Comparison of ENCODE assay signal across 14 cellular contexts in genomic region chr18:80133124-80133523, GRCh38.
"Had no signal": no experiment of that assay in that cellular context is flagged by ENCODE, and none has a peak within 500 bp of the region (broad histone marks: within the 10 kb centered on the region; RNA-seq: fewer than 3 reads in every experiment).

No MANE protein-coding gene starts in this region.

- ATAC-seq: T-cell had no signal

- H3K27ac Mint-ChIP-seq: activated B cell treated with CpG ODN at 0.5 μM for 24 hours, T-cell had no signal

- H3K27me3 ChIP-seq: ovary, upper lobe of left lung had no signal

- H3K27ac ChIP-seq: ovary, SK-N-MC, upper lobe of left lung had no signal

- H3K9me3 Mint-ChIP-seq: activated B cell treated with CpG ODN at 0.5 μM for 24 hours, neural crest cell, T-cell had no signal

- H3K27me3 Mint-ChIP-seq: activated B cell treated with CpG ODN at 0.5 μM for 24 hours, T-cell had no signal

- H3K4me1 Mint-ChIP-seq: activated B cell treated with CpG ODN at 0.5 μM for 24 hours had no signal

- DNase-seq: activated B cell treated with CpG ODN at 0.5 μM for 24 hours; activated naive CD4-positive, alpha-beta T cell treated with anti-CD3 and anti-CD28 coated beads, Interleukin-2, amount 50 U/mL, for 16 hours; anterior cingulate cortex; effector CD8-positive, alpha-beta T cell; hypothalamus; kidney glomerular epithelial cell; mesendoderm; ovary; stimulated activated CD4-positive, alpha-beta T cell treated with anti-CD3 and anti-CD28 coated beads, Interleukin-12 subunit alpha, Interleukin-12 subunit beta, amount 100 ng/mL, for 4 hours; stimulated activated naive CD4-positive, alpha-beta T cell treated with Interleukin-2 at 50 U/mL for 16 hours; T-cell; upper lobe of left lung had no signal

- H3K9me3 ChIP-seq: ovary, upper lobe of left lung had no signal

- H3K4me1 ChIP-seq: upper lobe of left lung had no signal

- H3K4me3 Mint-ChIP-seq: activated B cell treated with CpG ODN at 0.5 μM for 24 hours, neural crest cell, T-cell had no signal
